In genomic region chr11:119726585-119727522, GRCh38 we compare ENCODE assay signal across 9 cellular contexts. TPM values are rescaled to one million over a fixed set of nuclear protein-coding genes. Genes with fewer than 3 reads are reported as not detected.
DNase-seq lines count a peak whose midpoint lies in the region; ATAC-seq, FAIRE-seq and TF ChIP-seq lines count a peak whose summit lies in the region.
"Had no signal": no experiment of that assay in that cellular context is flagged by ENCODE, and none has a peak within 500 bp of the region (broad histone marks: within the 10 kb centered on the region; RNA-seq: fewer than 3 reads in every experiment).

No MANE protein-coding gene starts in this region.

- TF ChIP-seq CTCF in A549 (IDR thresholded peaks at IDR 0.05) (no peak), HEK293 (tag by site-specific recombination; IDR thresholded peaks at IDR 0.05) (no peak), mammary epithelial cell (conservative IDR thresholded peaks at IDR 0.05 in 1 of 2, IDR thresholded peaks at IDR 0.05 in 1 of 2; ENCODE audit: extremely low read depth in 1 of 2, insufficient read depth in 1 of 2, low read depth in 1 of 2, low read length in 2 of 2) (no peak), mesothelial cell of epicardium (IDR thresholded peaks at IDR 0.05; ENCODE audit: unreplicated experiment) (no peak)

- no peaks in the 10 kb centered on the region for H4K20me1 ChIP-seq in mammary epithelial cell (ENCODE audit: insufficient read depth, low read length)

- peak overlapping the region; percentile 39 for H3K27ac Mint-ChIP-seq in mesothelial cell of epicardium

- H3K36me3 Mint-ChIP-seq in mesothelial cell of epicardium, result no peaks in the 10 kb centered on the region

- in situ Hi-C loops in mammary epithelial cell (cut with MboI; ENCODE audit: low sequenced_read_pairs in 2 of 2), result loop anchor here (5.0 to 25.0 kb wide), 4 partner anchors 50 to 385 kb away; no protein-coding TSS in a partner anchor

- H3K36me3 ChIP-seq in HEK293 (ENCODE audit: control insufficient read depth in 2 of 2, insufficient read depth in 1 of 2, low read length in 2 of 2), result no peaks in the 10 kb centered on the region
- H3K36me3 ChIP-seq in mammary epithelial cell (ENCODE audit: insufficient read depth, low read length), result no peaks in the 10 kb centered on the region

- no peaks in the 10 kb centered on the region for H3K27me3 ChIP-seq in mammary epithelial cell (ENCODE audit: insufficient read depth, low read length)

- H3K4me2 ChIP-seq in A549 (peak overlapping the region; percentile 99), mammary epithelial cell (ENCODE audit: insufficient read depth, low read depth, low read length) (peak overlapping the region; percentile 78)

- H3K9ac ChIP-seq in mammary epithelial cell (ENCODE audit: insufficient read depth, low read length), result peak overlapping the region; percentile 92

- ATAC-seq in A549 (no peak), GM19463 (IDR thresholded peaks at IDR 0.05; ENCODE audit: unreplicated experiment) (no peak), HG02610 (IDR thresholded peaks at IDR 0.05; ENCODE audit: unreplicated experiment) (no peak)

- POLR2A ChIA-PET in A549 (lab: Yijun Ruan, JAX) (interaction anchor here (0.7 kb wide), 1 partner anchor 606 kb away, joined by 3 read pairs; no protein-coding TSS in a partner anchor), HEK293 (lab: Yijun Ruan, JAX) (interaction anchor here (0.9 kb wide), 1 partner anchor 8 kb away, joined by 3 read pairs; no protein-coding TSS in a partner anchor)

- peak overlapping the region; percentile 93 for H3K4me3 Mint-ChIP-seq in mesothelial cell of epicardium

- TF ChIP-seq EP300 in A549 (IDR thresholded peaks at IDR 0.05), result no peak

- H3K4me1 Mint-ChIP-seq in mesothelial cell of epicardium, result peaks cover 29% of the 10 kb centered on the region

- no peak overlapping the region for H2AFZ ChIP-seq in mammary epithelial cell (ENCODE audit: low read depth, low read length)

- BruUV-seq in mammary epithelial cell (replicated peaks; lab: Mats Ljungman, UMichigan), result TSS peak; percentile 78

- CTCF ChIA-PET in A549 (lab: Yijun Ruan, JAX), result interaction anchor here (0.5 to 1.4 kb wide), 8 partner anchors 13 to 386 kb away, joined by 3 to 6 read pairs (median 3); no protein-coding TSS in a partner anchor
- CTCF ChIA-PET in HEK293 (lab: Yijun Ruan, JAX), result interaction anchor here (0.9 to 1.5 kb wide), 6 partner anchors 10 to 60 kb away, joined by 3 to 8 read pairs (median 3); no protein-coding TSS in a partner anchor
- CTCF ChIA-PET in mammary epithelial cell (lab: Charles Lee; ENCODE audit: low non-redundant PET), result no interaction called here

- H3K9me3 ChIP-seq in A549 (no peaks in the 10 kb centered on the region), HEK293 (ENCODE audit: control insufficient read depth, insufficient read depth, low read depth, low read length) (no peaks in the 10 kb centered on the region), mammary epithelial cell (replicated peaks; ENCODE audit: insufficient read depth, low read length) (no peaks in the 10 kb centered on the region)

- H3K4me3 ChIP-seq in A549, result peak overlapping the region; percentile 81
- peak overlapping the region; percentile 67 for H3K4me3 ChIP-seq in HEK293 (ENCODE audit: low read depth, low read length)
- H3K4me3 ChIP-seq in mammary epithelial cell (replicated peaks in 1 of 3; ENCODE audit: insufficient read depth in 1 of 3, low read depth in 2 of 3, low read length in 3 of 3), result peak overlapping the region; percentile 79 to 92 (median 88)

- intact Hi-C loops in mammary epithelial cell (cut with micrococcal nuclease), result loop anchor here (1.0 to 10.0 kb wide), 4 partner anchors 31 to 342 kb away; partner anchors contain the start of gene USP2

- no peak for TF ChIP-seq POLR2A in A549 (IDR thresholded peaks at IDR 0.05; ENCODE audit: low read length)

- WGBS in A549 (ENCODE audit: missing lambda C conversion rate), result 68% methylated on average over 18 of the region's 21 CpGs
- WGBS in mammary epithelial cell (ENCODE audit: low coverage, missing lambda C conversion rate), result under 1% methylated on average over 17 of the region's 21 CpGs

- peaks cover 3% of the 10 kb centered on the region for H3K27me3 Mint-ChIP-seq in mesothelial cell of epicardium (ENCODE audit: low read depth)

- no peak for DNase-seq in A549 (ENCODE audit: low read depth in 1 of 2, low spot score in 1 of 2)
- no peak for DNase-seq in mammary epithelial cell
- DNase-seq in mesothelial cell of epicardium (ENCODE audit: low spot score in 2 of 2, unreplicated experiment in 2 of 2), result no peak
- no peak for DNase-seq in NCI-H146 (lab: John Stamatoyannopoulos, UW)
- no peak for DNase-seq in nucleus accumbens (lab: John Stamatoyannopoulos, UW)
- DNase-seq: cortex of kidney had no signal

- H3K79me2 ChIP-seq in mammary epithelial cell (ENCODE audit: insufficient read depth, low read length), result peaks cover 72% of the 10 kb centered on the region

- dilution Hi-C loops in mammary epithelial cell (cut with HindIII; ENCODE audit: low sequenced_read_pairs), result no loop called here

- no peaks in the 10 kb centered on the region for H3K9me3 Mint-ChIP-seq in mesothelial cell of epicardium

- no peak for TF ChIP-seq RAD21 in A549 (conservative IDR thresholded peaks at IDR 0.05 in 1 of 2, IDR thresholded peaks at IDR 0.05 in 1 of 2)

- H3K4me1 ChIP-seq in A549, result peaks cover 6% of the 10 kb centered on the region; the same call in 1 of the 3 replicates
- no peaks in the 10 kb centered on the region for H3K4me1 ChIP-seq in HEK293 (ENCODE audit: control insufficient read depth, insufficient read depth, low read length)
- peaks cover 51% of the 10 kb centered on the region for H3K4me1 ChIP-seq in mammary epithelial cell (ENCODE audit: insufficient read depth, low read length)

- peak overlapping the region in 1 of 2 experiments; percentile 93; a peak in 2 of 6 replicates for H3K27ac ChIP-seq in A549
- H3K27ac ChIP-seq in HEK293 (ENCODE audit: extremely low read depth, low read depth, low read length), result no peak overlapping the region
- H3K27ac ChIP-seq in mammary epithelial cell (ENCODE audit: insufficient read depth, low read depth, low read length), result peak overlapping the region; percentile 74

- no peak for FAIRE-seq in A549 (lab: Jason Lieb, UNC)

TF ChIP-seq in A549, 52 proteins besides CTCF, POLR2A, EP300 and RAD21:
- TF ChIP-seq HDAC2 (IDR thresholded peaks at IDR 0.05), result no peak

TF ChIP-seq in HEK293, 187 proteins besides CTCF, POLR2A, EP300 and RAD21 (continues in another document):
- TF ChIP-seq ZNF274 (IDR thresholded peaks at IDR 0.05; ENCODE audit: low read length), result no peak
- TF ChIP-seq ZNF274 (tag by site-specific recombination; IDR thresholded peaks at IDR 0.05; ENCODE audit: borderline replicate concordance), result no peak
- TF ChIP-seq, protein P1, sequence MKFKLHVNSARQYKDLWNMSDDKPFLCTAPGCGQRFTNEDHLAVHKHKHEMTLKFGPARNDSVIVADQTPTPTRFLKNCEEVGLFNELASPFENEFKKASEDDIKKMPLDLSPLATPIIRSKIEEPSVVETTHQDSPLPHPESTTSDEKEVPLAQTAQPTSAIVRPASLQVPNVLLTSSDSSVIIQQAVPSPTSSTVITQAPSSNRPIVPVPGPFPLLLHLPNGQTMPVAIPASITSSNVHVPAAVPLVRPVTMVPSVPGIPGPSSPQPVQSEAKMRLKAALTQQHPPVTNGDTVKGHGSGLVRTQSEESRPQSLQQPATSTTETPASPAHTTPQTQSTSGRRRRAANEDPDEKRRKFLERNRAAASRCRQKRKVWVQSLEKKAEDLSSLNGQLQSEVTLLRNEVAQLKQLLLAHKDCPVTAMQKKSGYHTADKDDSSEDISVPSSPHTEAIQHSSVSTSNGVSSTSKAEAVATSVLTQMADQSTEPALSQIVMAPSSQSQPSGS (tag by site-specific recombination; IDR thresholded peaks at IDR 0.05; ENCODE audit: low read depth), result no peak
- TF ChIP-seq ZNF19 (tag by site-specific recombination; IDR thresholded peaks at IDR 0.05; ENCODE audit: low read depth), result no peak
- TF ChIP-seq, protein P2, sequence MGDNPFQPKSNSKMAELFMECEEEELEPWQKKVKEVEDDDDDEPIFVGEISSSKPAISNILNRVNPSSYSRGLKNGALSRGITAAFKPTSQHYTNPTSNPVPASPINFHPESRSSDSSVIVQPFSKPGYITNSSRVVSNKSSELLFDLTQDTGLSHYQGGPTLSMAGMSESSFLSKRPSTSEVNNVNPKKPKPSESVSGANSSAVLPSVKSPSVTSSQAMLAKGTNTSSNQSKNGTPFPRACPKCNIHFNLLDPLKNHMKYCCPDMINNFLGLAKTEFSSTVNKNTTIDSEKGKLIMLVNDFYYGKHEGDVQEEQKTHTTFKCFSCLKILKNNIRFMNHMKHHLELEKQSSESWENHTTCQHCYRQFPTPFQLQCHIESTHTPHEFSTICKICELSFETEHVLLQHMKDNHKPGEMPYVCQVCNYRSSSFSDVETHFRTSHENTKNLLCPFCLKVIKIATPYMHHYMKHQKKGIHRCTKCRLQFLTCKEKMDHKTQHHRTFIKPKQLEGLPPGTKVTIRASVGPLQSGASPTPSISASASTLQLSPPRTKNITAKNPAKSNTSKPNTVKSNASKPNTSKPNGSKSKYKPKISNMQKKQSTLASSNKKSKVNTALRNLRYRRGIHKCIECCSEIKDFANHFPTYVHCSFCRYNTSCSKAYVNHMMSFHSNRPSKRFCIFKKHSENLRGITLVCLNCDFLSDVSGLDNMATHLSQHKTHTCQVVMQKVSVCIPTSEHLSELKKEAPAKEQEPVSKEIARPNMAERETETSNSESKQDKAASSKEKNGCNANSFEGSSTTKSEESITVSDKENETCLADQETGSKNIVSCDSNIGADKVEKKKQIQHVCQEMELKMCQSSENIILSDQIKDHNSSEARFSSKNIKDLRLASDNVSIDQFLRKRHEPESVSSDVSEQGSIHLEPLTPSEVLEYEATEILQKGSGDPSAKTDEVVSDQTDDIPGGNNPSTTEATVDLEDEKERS (tag by site-specific recombination; IDR thresholded peaks at IDR 0.05), result no peak
- TF ChIP-seq ZXDB (tag by site-specific recombination; IDR thresholded peaks at IDR 0.05), result no peak

RNA-seq across cellular contexts. Expression of gene NECTIN1, which starts 2.1 kb away (rescaled TPM):
- polyA plus RNA-seq in A549 (2011; rRNA removed) (2.2 and 4.6 TPM in 2 replicates), A549 (2017; fragmentation: RNase III; extraction: RNeasy Plus Mini Kit Qiagen cat#74134 plus additional on column Dnase treatment) (5.4 to 5.5 TPM (median 5.4 TPM) in 3 replicates), mammary epithelial cell (103 TPM)
- 5.1 and 7.0 TPM in 2 replicates for polyA plus RNA-seq in A549 (2012; cell fraction: cytosol; rRNA removed)
- 7.2 and 9.3 TPM in 2 replicates for polyA plus RNA-seq in A549 (2012; cell fraction: nucleus; rRNA removed)
- 12.9 and 16.0 TPM in 2 replicates for polyA minus RNA-seq in A549 (2011; rRNA and poly(A)+ RNA removed)
- total RNA-seq in mammary epithelial cell (100 to 1,000 TPM in 1 of 2 donors, 10 to 100 TPM in 1; 60.8 to 162 TPM), mesothelial cell of epicardium (45.3 to 46.8 TPM (median 45.5 TPM) in 3 replicates)
- 278 TPM for polyA minus RNA-seq in mammary epithelial cell
